Comparison of ENCODE assay signal across 15 cellular contexts in genomic region chr10:84948644-84949043, GRCh38.
A peak's percentile ranks its signal among the peaks of the same experiment; 100 is the strongest.
DNase-seq lines count a peak whose midpoint lies in the region; ATAC-seq and TF ChIP-seq lines count a peak whose summit lies in the region.
"Had no signal": no experiment of that assay in that cellular context is flagged by ENCODE, and none has a peak within 500 bp of the region (broad histone marks: within the 10 kb centered on the region; RNA-seq: fewer than 3 reads in every experiment).

No MANE protein-coding gene starts in this region.

- no peak overlapping the region for H3K4me3 Mint-ChIP-seq in activated CD4-positive, alpha-beta T cell treated with anti-CD3 and anti-CD28 coated beads, Interleukin-2, amount 10 ng/mL, durations not matched to agents 24 days and 14 days
- H3K4me3 Mint-ChIP-seq in activated CD4-positive, alpha-beta T cell treated with anti-CD3 and anti-CD28 coated beads, Interleukin-2, amount 10 ng/mL, durations not matched to agents 7 days and 5 days = no peak overlapping the region
- H3K4me3 Mint-ChIP-seq: B cell; CD4-positive, alpha-beta T cell; GM23338; H9 had no signal

- H3K27me3 Mint-ChIP-seq in activated CD4-positive, alpha-beta T cell treated with anti-CD3 and anti-CD28 coated beads, Interleukin-2, amount 10 ng/mL, durations not matched to agents 24 days and 14 days = no peaks in the 10 kb centered on the region
- H3K27me3 Mint-ChIP-seq in activated CD4-positive, alpha-beta T cell treated with anti-CD3 and anti-CD28 coated beads, Interleukin-2, amount 10 ng/mL, durations not matched to agents 7 days and 5 days = no peaks in the 10 kb centered on the region
- H3K27me3 Mint-ChIP-seq: B cell had no signal

- H3K27ac Mint-ChIP-seq in activated CD4-positive, alpha-beta T cell treated with anti-CD3 and anti-CD28 coated beads, Interleukin-2, amount 10 ng/mL, durations not matched to agents 24 days and 14 days = no peak overlapping the region
- H3K27ac Mint-ChIP-seq in activated CD4-positive, alpha-beta T cell treated with anti-CD3 and anti-CD28 coated beads, Interleukin-2, amount 10 ng/mL, durations not matched to agents 7 days and 5 days = no peak overlapping the region
- H3K27ac Mint-ChIP-seq: B cell; CD4-positive, alpha-beta T cell; GM23338; H9 had no signal

- DNase-seq in activated CD4-positive, alpha-beta T cell treated with anti-CD3 and anti-CD28 coated beads, Interleukin-2, amount 10 ng/mL, durations not matched to agents 24 days and 14 days = peak; percentile 25
- no peak for DNase-seq in activated CD4-positive, alpha-beta T cell treated with anti-CD3 and anti-CD28 coated beads, Interleukin-2, amount 10 ng/mL, durations not matched to agents 7 days and 5 days
- peak; percentile 28 for DNase-seq in OCI-M1 (lab: John Stamatoyannopoulos, UW)
- no peak for DNase-seq in left lung
- no peak for DNase-seq in COLO829 (ENCODE audit: low spot score)
- DNase-seq: C1 segment of cervical spinal cord; CD4-positive, alpha-beta T cell; COR-L47; DND-41; GDM1; H9 had no signal

- H3K36me3 Mint-ChIP-seq in activated CD4-positive, alpha-beta T cell treated with anti-CD3 and anti-CD28 coated beads, Interleukin-2, amount 10 ng/mL, durations not matched to agents 24 days and 14 days (ENCODE audit: low read depth) = no peaks in the 10 kb centered on the region
- H3K36me3 Mint-ChIP-seq in activated CD4-positive, alpha-beta T cell treated with anti-CD3 and anti-CD28 coated beads, Interleukin-2, amount 10 ng/mL, durations not matched to agents 7 days and 5 days (ENCODE audit: low read depth) = no peaks in the 10 kb centered on the region

- H3K4me1 Mint-ChIP-seq in activated CD4-positive, alpha-beta T cell treated with anti-CD3 and anti-CD28 coated beads, Interleukin-2, amount 10 ng/mL, durations not matched to agents 24 days and 14 days = no peaks in the 10 kb centered on the region
- no peaks in the 10 kb centered on the region for H3K4me1 Mint-ChIP-seq in activated CD4-positive, alpha-beta T cell treated with anti-CD3 and anti-CD28 coated beads, Interleukin-2, amount 10 ng/mL, durations not matched to agents 7 days and 5 days
- H3K4me1 Mint-ChIP-seq: B cell, GM23338 had no signal

- H3K4me1 ChIP-seq in left lung = no peaks in the 10 kb centered on the region

- intact Hi-C loops in activated CD4-positive, alpha-beta T cell treated with anti-CD3 and anti-CD28 coated beads, Interleukin-2, amount 10 ng/mL, durations not matched to agents 24 days and 14 days (cut with micrococcal nuclease) = no loop called here
- intact Hi-C loops in left lung (cut with DNase I) = no loop called here

- no peaks in the 10 kb centered on the region for H3K27me3 ChIP-seq in left lung

- no peaks in the 10 kb centered on the region for H3K36me3 ChIP-seq in left lung

- H3K9me3 Mint-ChIP-seq in activated CD4-positive, alpha-beta T cell treated with anti-CD3 and anti-CD28 coated beads, Interleukin-2, amount 10 ng/mL, durations not matched to agents 24 days and 14 days = no peaks in the 10 kb centered on the region
- H3K9me3 Mint-ChIP-seq in activated CD4-positive, alpha-beta T cell treated with anti-CD3 and anti-CD28 coated beads, Interleukin-2, amount 10 ng/mL, durations not matched to agents 7 days and 5 days = no peaks in the 10 kb centered on the region
- H3K9me3 Mint-ChIP-seq: H9 had no signal

- CTCF ChIA-PET in activated CD4-positive, alpha-beta T cell treated with anti-CD3 and anti-CD28 coated beads, Interleukin-2, amount 10 ng/mL, durations not matched to agents 7 days and 5 days (lab: Charles Lee) = interaction anchor here (0.6 kb wide), 1 partner anchor 9 kb away, joined by 4 read pairs; no protein-coding TSS in a partner anchor

- H3K9me3 ChIP-seq in left lung = no peaks in the 10 kb centered on the region

- POLR2A ChIA-PET in activated CD4-positive, alpha-beta T cell treated with anti-CD3 and anti-CD28 coated beads, Interleukin-2, amount 10 ng/mL, durations not matched to agents 7 days and 5 days (lab: Charles Lee) = no interaction called here

- no peak for TF ChIP-seq CTCF in left lung (IDR thresholded peaks at IDR 0.05)

- H3K27ac ChIP-seq in left lung = no peak overlapping the region

- ATAC-seq in left lung (peak; percentile 71), HG03469 (IDR thresholded peaks at IDR 0.05; ENCODE audit: unreplicated experiment) (no peak), HG03460 (IDR thresholded peaks at IDR 0.05; ENCODE audit: unreplicated experiment) (no peak)
- ATAC-seq: GM23338 had no signal

- no peak overlapping the region for H3K4me3 ChIP-seq in left lung
- H3K4me3 ChIP-seq: GM23338 had no signal

Comparison
In these comparisons a context has a peak if more than half of its experiments do, and no peak if none do; other contexts are left out.
1. DNase-seq: peak in activated CD4-positive, alpha-beta T cell treated with anti-CD3 and anti-CD28 coated beads, Interleukin-2, amount 10 ng/mL, durations not matched to agents 24 days and 14 days (single experiment) and OCI-M1 (single experiment); none in activated CD4-positive, alpha-beta T cell treated with anti-CD3 and anti-CD28 coated beads, Interleukin-2, amount 10 ng/mL, durations not matched to agents 7 days and 5 days (single experiment), left lung (0 of 2) and COLO829 (single experiment).